ENCODE assay signal across 8 cellular contexts in genomic region chr17:49677933-49678847, GRCh38. TPM values are rescaled to one million over a fixed set of nuclear protein-coding genes. Genes with fewer than 3 reads are reported as not detected.
DNase-seq lines count a peak whose midpoint lies in the region; ATAC-seq, FAIRE-seq and TF ChIP-seq lines count a peak whose summit lies in the region.

Gene SPOP (minus strand): TSS chr17:49678097. CDS start chr17:49622810, 55,287 bp downstream.

- H3K9ac ChIP-seq in keratinocyte (ENCODE audit: control insufficient read depth, extremely low read depth, insufficient read depth, low read length) = peak within 1 kb of the TSS; percentile 88

- H2AFZ ChIP-seq in keratinocyte (ENCODE audit: control insufficient read depth, low read length) = peak within 1 kb of the TSS; percentile 96

- H3K9me3 ChIP-seq in keratinocyte (ENCODE audit: control insufficient read depth, low read depth, low read length) = no peaks in the 10 kb centered on the region

- H3K4me3 ChIP-seq in AG09309 (ENCODE audit: control insufficient read depth, low read depth, low read length) = peak within 1 kb of the TSS; percentile 74
- H3K4me3 ChIP-seq in keratinocyte (ENCODE audit: control insufficient read depth in 2 of 3, extremely low read depth in 1 of 3, insufficient read depth in 2 of 3, low read depth in 1 of 3, low read length in 3 of 3) = peak within 1 kb of the TSS; percentile 88 to 98 (median 95)

- no peaks in the 10 kb centered on the region for H3K36me3 ChIP-seq in keratinocyte (ENCODE audit: control insufficient read depth in 2 of 2, extremely low read depth in 1 of 2, insufficient read depth in 2 of 2, low read length in 2 of 2)

- no peaks in the 10 kb centered on the region for H3K27me3 ChIP-seq in keratinocyte (ENCODE audit: control insufficient read depth, extremely low read depth, insufficient read depth, low read length)

- H3K4me1 ChIP-seq in keratinocyte (ENCODE audit: control insufficient read depth, extremely low read depth, insufficient read depth, low read length) = peaks cover 13% of the 10 kb centered on the region

- dilution Hi-C loops in keratinocyte (cut with MboI; ENCODE audit: extremely low pct_ligation_motif_present, low sequenced_read_pairs) = no loop called here

- H3K79me2 ChIP-seq in keratinocyte (ENCODE audit: control insufficient read depth, insufficient read depth, low read length) = peaks cover 33% of the 10 kb centered on the region

- peak within 1 kb of the TSS; percentile 87 for H3K27ac ChIP-seq in keratinocyte (ENCODE audit: control insufficient read depth, insufficient read depth, low read length)

- peak within 1 kb of the TSS; percentile 96 for H3K4me2 ChIP-seq in keratinocyte (ENCODE audit: control insufficient read depth, extremely low read depth, insufficient read depth, low read depth, low read length)

- peak; percentile 99 for DNase-seq in AG09309 (ENCODE audit: low read depth)
- peak; percentile 99 for DNase-seq in NCI-H460 (ENCODE audit: extremely low read depth, low read depth)
- DNase-seq in activated CD4-positive, CD25-positive, alpha-beta regulatory T cell treated with anti-CD3 and anti-CD28 coated beads, Interleukin-2, amount 50 U/mL, for 72 hours = peak; percentile 99
- peak; percentile 97 to 98 for DNase-seq in cerebellar nuclear complex (lab: John Stamatoyannopoulos, UW)
- DNase-seq in keratinocyte (ENCODE audit: low read depth, low spot score) = peak; percentile 95
- peak; percentile 98 for DNase-seq in stimulated activated CD4-positive, alpha-beta T cell treated with anti-CD3 and anti-CD28 coated beads, Interleukin-15, amount 100 ng/mL, for 1 hour (ENCODE audit: low read depth in 1 of 2, low spot score in 1 of 2)

- no peaks in the 10 kb centered on the region for H4K20me1 ChIP-seq in keratinocyte (ENCODE audit: control insufficient read depth, extremely low read depth, insufficient read depth, low read length)

- peak; percentile 66 for FAIRE-seq in keratinocyte (lab: Jason Lieb, UNC)

- ATAC-seq in GM19025 (IDR thresholded peaks at IDR 0.05; ENCODE audit: low read depth, unreplicated experiment) (peak; percentile 82), HG03354 (IDR thresholded peaks at IDR 0.05; ENCODE audit: poor library complexity, severe bottlenecking, unreplicated experiment) (peak; percentile 71)

- H3K9me1 ChIP-seq in keratinocyte (ENCODE audit: control insufficient read depth, extremely low read depth, insufficient read depth, low read length) = no peaks in the 10 kb centered on the region

- no peak for TF ChIP-seq CTCF in AG09309 (IDR thresholded peaks at IDR 0.05; ENCODE audit: control insufficient read depth, insufficient read depth, low read depth, low read length, missing control alignments)
- no peak for TF ChIP-seq CTCF in keratinocyte (optimal IDR thresholded peaks at IDR 0.05 in 1 of 3, IDR thresholded peaks at IDR 0.05 in 1 of 3, conservative IDR thresholded peaks at IDR 0.05 in 1 of 3; ENCODE audit: extremely low read depth in 1 of 3, insufficient read depth in 2 of 3, low read length in 3 of 3)

RNA-seq across cellular contexts. Expression of gene SPOP, which starts in this region (rescaled TPM):
- 46.5 and 51.0 TPM in 2 replicates for total RNA-seq in NCI-H460 (2014; rRNA removed; shearing (Covaris generic))
- 13.8 and 16.9 TPM in 2 replicates for polyA plus RNA-seq in NCI-H460 (2014; cell fraction: nucleus; rRNA removed)
- polyA plus RNA-seq in keratinocyte = 24.1 to 27.5 TPM (median 26.0 TPM) in 3 replicates
- polyA plus RNA-seq in keratinocyte (2011; ENCODE audit: low read depth) = 8.4 TPM
- 21.2 and 22.8 TPM in 2 replicates for polyA plus RNA-seq in keratinocyte (2011; cell fraction: cytosol; rRNA removed)
- polyA plus RNA-seq in keratinocyte (2011; cell fraction: nucleus; rRNA removed) = 23.9 and 31.7 TPM in 2 replicates
- 16.5 and 19.0 TPM in 2 replicates for polyA plus RNA-seq in keratinocyte (2012; ENCODE audit: low replicate concordance)
- 29.5 to 47.1 TPM (median 42.2 TPM) in 3 replicates for polyA minus RNA-seq in keratinocyte
- polyA minus RNA-seq in keratinocyte (2011; cell fraction: cytosol; rRNA and poly(A)+ RNA removed) = 17.8 TPM
- 13.1 and 24.4 TPM in 2 replicates for polyA minus RNA-seq in keratinocyte (2011; cell fraction: nucleus; rRNA and poly(A)+ RNA removed)

Comparison
In these comparisons a context has a peak if more than half of its experiments do, and no peak if none do; other contexts are left out.
1. Peak in every context shown above with its lines: DNase-seq, ATAC-seq, H3K4me3 ChIP-seq and H3K27ac ChIP-seq.